Comparison of ENCODE assay signal across 1 cellular context in the genomic region with DNA sequence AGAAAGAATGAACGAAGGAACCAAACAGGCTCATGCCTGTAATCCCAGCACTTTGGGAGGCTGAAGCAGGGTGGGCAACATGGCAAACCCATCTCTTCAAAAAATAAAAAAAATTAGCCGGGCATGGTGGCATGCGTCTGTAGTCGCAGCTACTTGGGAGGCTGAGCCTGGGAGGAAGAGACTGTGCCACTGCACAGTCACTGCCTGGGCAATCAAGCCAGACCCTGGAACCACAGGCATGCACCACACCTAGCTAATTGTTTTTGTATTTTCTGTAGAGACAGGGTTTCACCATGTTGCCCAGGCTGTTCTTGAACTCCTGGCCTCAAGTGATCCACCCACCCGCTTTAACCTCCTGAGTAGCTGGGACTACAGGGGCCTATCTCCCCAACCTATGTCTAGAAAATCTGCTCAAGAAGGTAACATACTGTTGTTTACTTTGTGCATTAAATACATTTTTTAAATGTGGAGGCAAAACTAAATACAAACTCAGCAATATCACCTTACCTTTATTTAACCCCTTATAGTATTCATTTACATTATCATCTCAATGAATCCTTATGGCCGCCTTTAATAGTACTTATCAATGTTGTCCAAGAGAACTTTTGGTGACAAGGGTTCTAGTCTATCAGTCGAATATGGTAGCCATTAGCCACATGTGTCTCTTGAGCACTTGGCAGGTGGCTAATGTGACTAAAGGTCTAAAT.
TF ChIP-seq lines count a peak whose summit lies in the region.

No MANE protein-coding gene starts in this region.

TF ChIP-seq in endothelial cell of umbilical vein, 7 proteins besides CTCF, POLR2A, EP300 and RAD21 (continued from another document):
- TF ChIP-seq, protein P1, sequence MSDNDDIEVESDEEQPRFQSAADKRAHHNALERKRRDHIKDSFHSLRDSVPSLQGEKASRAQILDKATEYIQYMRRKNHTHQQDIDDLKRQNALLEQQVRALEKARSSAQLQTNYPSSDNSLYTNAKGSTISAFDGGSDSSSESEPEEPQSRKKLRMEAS (IDR thresholded peaks at IDR 0.05; ENCODE audit: insufficient read depth, insufficient read length) = no peak
- TF ChIP-seq JUN (IDR thresholded peaks at IDR 0.05; ENCODE audit: borderline replicate concordance, insufficient read depth, insufficient read length, low read depth) = no peak
- TF ChIP-seq FOS (IDR thresholded peaks at IDR 0.05; ENCODE audit: borderline replicate concordance, insufficient read depth, low read length) = no peak
- no peak for TF ChIP-seq GATA2 (IDR thresholded peaks at IDR 0.05; ENCODE audit: insufficient read depth, insufficient read length, low read depth, low read length)
